Comparison of ENCODE assay signal across 8 cellular contexts in genomic region chr17:4703330-4703691, GRCh38. TPM values are rescaled to one million over a fixed set of nuclear protein-coding genes. Genes with fewer than 3 reads are reported as not detected.
DNase-seq lines count a peak whose midpoint lies in the region; TF ChIP-seq lines count a peak whose summit lies in the region.

No MANE protein-coding gene starts in this region.

- no peak overlapping the region for H3K18ac ChIP-seq in trophoblast cell (ENCODE audit: low read length)

- peaks cover 9 to 38% (median 15%) of the 10 kb centered on the region in 3 donors for H3K4me1 ChIP-seq in esophagus squamous epithelium
- peaks cover 4 to 8% of the 10 kb centered on the region in 2 experiments for H3K4me1 ChIP-seq in trophoblast cell (ENCODE audit: control insufficient read depth in 1 of 2, insufficient read depth in 2 of 2, low read length in 2 of 2)

- TF ChIP-seq CTCF in RWPE1 (conservative IDR thresholded peaks at IDR 0.05; ENCODE audit: low read depth) (no peak), esophagus squamous epithelium (IDR thresholded peaks at IDR 0.05) (no peak)

- H2BK5ac ChIP-seq in trophoblast cell (ENCODE audit: low read depth, low read length, poor library complexity): no peak overlapping the region

- peak; percentile 34 for DNase-seq in ELR (ENCODE audit: low read depth)
- no peak for DNase-seq in RWPE1 (ENCODE audit: low spot score)
- DNase-seq in esophagus squamous epithelium (lab: John Stamatoyannopoulos, UW): no peak
- no peak for DNase-seq in trophoblast cell
- no peak for DNase-seq in D341Med (ENCODE audit: low spot score)
- no peak for DNase-seq in stimulated activated CD4-positive, alpha-beta T cell treated with anti-CD3 and anti-CD28 coated beads, Interleukin-4, amount 100 ng/mL, for 1 hour
- DNase-seq in activated effector memory CD4-positive, alpha-beta T cell treated with anti-CD3 and anti-CD28 coated beads, Interleukin-2, amount 50 U/mL, for 16 hours: no peak
- DNase-seq in NCI-H524 treated with DMSO at 0.1 percent for 48 hours (lab: John Stamatoyannopoulos, UW): no peak

- POLR2A ChIA-PET in RWPE1 (lab: Yijun Ruan, JAX; ENCODE audit: low non-redundant PET): no interaction called here

- H3K4me2 ChIP-seq in trophoblast cell (ENCODE audit: low read length): peak overlapping the region; percentile 65

- no peak overlapping the region for H3K14ac ChIP-seq in trophoblast cell (ENCODE audit: low read length)

- peak overlapping the region; percentile 88 for H3K9ac ChIP-seq in trophoblast cell (ENCODE audit: low read length)

- peaks cover 6% of the 10 kb centered on the region for H3K79me2 ChIP-seq in trophoblast cell (ENCODE audit: control insufficient read depth, insufficient read depth, low read length, poor library complexity)

- intact Hi-C loops in esophagus squamous epithelium (cut with DNase I): no loop called here

- H3K4ac ChIP-seq in trophoblast cell (ENCODE audit: low read depth, low read length): peak overlapping the region; percentile 66

- CTCF ChIA-PET in RWPE1 (lab: Yijun Ruan, JAX): interaction anchor here (0.6 to 0.7 kb wide), 3 partner anchors 206 to 489 kb away, joined by 3 to 4 read pairs (median 4); partner anchors contain the start of gene ZNF594

- H4K91ac ChIP-seq in trophoblast cell (ENCODE audit: low read depth, low read length): no peak overlapping the region

- peak overlapping the region; percentile 80 for H4K8ac ChIP-seq in trophoblast cell (ENCODE audit: low read depth, low read length)

- H3K9me3 ChIP-seq in esophagus squamous epithelium (no peaks in the 10 kb centered on the region), trophoblast cell (ENCODE audit: insufficient read depth, low read depth, low read length) (peaks cover 2% of the 10 kb centered on the region)

- peak overlapping the region; percentile 21 for H2AFZ ChIP-seq in trophoblast cell (ENCODE audit: insufficient read depth, low read length, poor library complexity)

- H3K79me1 ChIP-seq in trophoblast cell (ENCODE audit: low read length): peaks cover 4% of the 10 kb centered on the region

- peak overlapping the region; percentile 75 for H3K27ac ChIP-seq in RWPE1
- H3K27ac ChIP-seq in esophagus squamous epithelium: peak overlapping the region; percentile 80 to 90 (median 88)
- no peak overlapping the region for H3K27ac ChIP-seq in trophoblast cell (ENCODE audit: low read depth, low read length)

- no peaks in the 10 kb centered on the region for H3K27me3 ChIP-seq in esophagus squamous epithelium
- H3K27me3 ChIP-seq in trophoblast cell (ENCODE audit: insufficient read depth, low read length): no peaks in the 10 kb centered on the region

- H2BK120ac ChIP-seq in trophoblast cell (ENCODE audit: insufficient read depth, low read length, poor library complexity): no peak overlapping the region

- no peaks in the 10 kb centered on the region for H3K36me3 ChIP-seq in esophagus squamous epithelium
- no peaks in the 10 kb centered on the region for H3K36me3 ChIP-seq in trophoblast cell (ENCODE audit: control insufficient read depth in 1 of 2, insufficient read depth in 2 of 2, low read length in 2 of 2)

- H2AK5ac ChIP-seq in trophoblast cell (ENCODE audit: low read length): no peak overlapping the region

- H3K4me3 ChIP-seq in esophagus squamous epithelium (peak overlapping the region; percentile 84 to 95 (median 90)), trophoblast cell (ENCODE audit: low read depth, low read length) (peak overlapping the region; percentile 90)

- H2BK12ac ChIP-seq in trophoblast cell (ENCODE audit: low read length): no peak overlapping the region

- H4K12ac ChIP-seq in trophoblast cell (ENCODE audit: low read depth, low read length): no peak overlapping the region

- TF ChIP-seq POLR2A in esophagus squamous epithelium (IDR thresholded peaks at IDR 0.05): no peak

- no peak overlapping the region for H3K23ac ChIP-seq in trophoblast cell (ENCODE audit: low read length)

- WGBS in esophagus squamous epithelium, 2 donors: 3 to 4% methylated on average over 12 to 15 of the region's 15 CpGs
- no CpG with 5 or more reads among the region's 15 CpGs for WGBS in trophoblast cell (ENCODE audit: extremely low coverage, insufficient coverage, insufficient read length)

RNA-seq across cellular contexts. Expression of gene PELP1, which starts 0.6 kb away (rescaled TPM):
- total RNA-seq in esophagus squamous epithelium: 10 to 100 TPM; 10.3 to 25.0 (median 14.7) TPM
- 32.6 and 34.8 TPM in 2 replicates for polyA plus RNA-seq in trophoblast cell (2013)

RNA-seq across cellular contexts. Expression of gene ARRB2, which starts 7.1 kb away (rescaled TPM):
- 10 to 100 TPM in 2 of 4 donors, 1 to 10 TPM in 2; 4.4 to 24.8 (median 10.1) TPM for total RNA-seq in esophagus squamous epithelium
- polyA plus RNA-seq in trophoblast cell (2013): 10.9 and 11.4 TPM in 2 replicates

RNA-seq across cellular contexts. Expression of gene MED11, which starts 27.9 kb away (rescaled TPM):
- total RNA-seq in esophagus squamous epithelium: 10 to 100 TPM; 17.3 to 45.3 (median 29.7) TPM
- polyA plus RNA-seq in trophoblast cell (2013): 20.5 and 21.8 TPM in 2 replicates

RNA-seq across cellular contexts. Expression of gene ZMYND15, which starts 36.3 kb away (rescaled TPM):
- total RNA-seq in esophagus squamous epithelium: 1 to 10 TPM in 2 of 4 donors, not detected in 2; 1.1 to 1.7 TPM
- polyA plus RNA-seq in trophoblast cell (2013): 0.01 and 0.03 TPM in 2 replicates

RNA-seq across cellular contexts. Expression of gene CXCL16, which starts 36.4 kb away (rescaled TPM):
- total RNA-seq in esophagus squamous epithelium: 10 to 100 TPM; 15.2 to 28.2 (median 19.5) TPM
- polyA plus RNA-seq in trophoblast cell (2013): 1.4 and 2.1 TPM in 2 replicates
